Comparison of ENCODE assay signal across 12 cellular contexts in the genomic region with DNA sequence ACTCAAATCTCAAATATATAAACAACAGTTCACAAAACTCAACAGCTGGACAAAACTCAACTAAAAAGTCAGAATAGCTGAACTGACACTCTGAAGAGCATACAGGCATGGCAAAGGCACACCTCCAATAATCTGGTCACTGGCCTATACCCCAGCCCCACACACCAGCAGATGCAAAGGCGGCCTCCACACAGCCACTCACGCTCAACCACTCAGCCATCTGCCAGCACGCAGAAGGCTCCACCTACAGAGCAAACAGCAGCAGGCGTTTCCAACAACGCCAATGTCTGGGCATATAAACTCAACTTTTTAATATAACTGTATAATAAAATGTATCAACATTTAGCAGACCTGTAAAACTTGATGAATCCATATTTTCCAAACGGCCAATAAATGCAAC. TPM values are rescaled to one million over a fixed set of nuclear protein-coding genes. Genes with fewer than 3 reads are reported as not detected.
DNase-seq lines count a peak whose midpoint lies in the region; ATAC-seq and TF ChIP-seq lines count a peak whose summit lies in the region.
"Had no signal": no experiment of that assay in that cellular context is flagged by ENCODE, and none has a peak within 500 bp of the region (broad histone marks: within the 10 kb centered on the region; RNA-seq: fewer than 3 reads in every experiment).

No MANE protein-coding gene starts in this region.

- no peaks in the 10 kb centered on the region for H3K27me3 Mint-ChIP-seq in naive thymus-derived CD4-positive, alpha-beta T cell
- H3K27me3 Mint-ChIP-seq in stimulated activated memory B cell treated with anti-CD40 and anti-IgM and Interleukin-4, amounts not matched to agents 10 μg/mL and 1 μg/mL and 100 μg/mL, for 72 hours, result no peaks in the 10 kb centered on the region

- H3K4me3 ChIP-seq in OCI-LY1 (ENCODE audit: low read depth, low read length, poor library complexity, severe bottlenecking), result peak overlapping the region; percentile 49
- H3K4me3 ChIP-seq in naive thymus-derived CD4-positive, alpha-beta T cell (ENCODE audit: low read length), result no peak overlapping the region
- H3K4me3 ChIP-seq: adrenal gland, prostate gland had no signal

- no peaks in the 10 kb centered on the region for H3K9me3 Mint-ChIP-seq in naive thymus-derived CD4-positive, alpha-beta T cell
- H3K9me3 Mint-ChIP-seq in stimulated activated memory B cell treated with anti-CD40 and anti-IgM and Interleukin-4, amounts not matched to agents 10 μg/mL and 1 μg/mL and 100 μg/mL, for 72 hours, result no peaks in the 10 kb centered on the region

- intact Hi-C loops in naive thymus-derived CD4-positive, alpha-beta T cell (cut with micrococcal nuclease), result loop anchor here in 1 of 2 donors (2.0 kb wide), 1 partner anchor 14 kb away; no protein-coding TSS in a partner anchor

- no peaks in the 10 kb centered on the region for H3K9me2 ChIP-seq in OCI-LY1 (ENCODE audit: low read depth, low read length)

- no peaks in the 10 kb centered on the region for H3K36me3 Mint-ChIP-seq in naive thymus-derived CD4-positive, alpha-beta T cell
- no peaks in the 10 kb centered on the region for H3K36me3 Mint-ChIP-seq in stimulated activated memory B cell treated with anti-CD40 and anti-IgM and Interleukin-4, amounts not matched to agents 10 μg/mL and 1 μg/mL and 100 μg/mL, for 72 hours

- peaks cover 100% of the 10 kb centered on the region for H3K79me2 ChIP-seq in OCI-LY1 (ENCODE audit: insufficient read depth, low read length)

- ATAC-seq in HG02678 (IDR thresholded peaks at IDR 0.05; ENCODE audit: unreplicated experiment) (peak; percentile 27), HG03196 (IDR thresholded peaks at IDR 0.05; ENCODE audit: unreplicated experiment) (no peak)
- ATAC-seq in naive thymus-derived CD4-positive, alpha-beta T cell, result no peak
- no peak for ATAC-seq in stimulated activated memory B cell treated with anti-CD40 and anti-IgM and Interleukin-4, amounts not matched to agents 10 μg/mL and 1 μg/mL and 100 μg/mL, for 72 hours

- H2AFZ ChIP-seq in OCI-LY1 (ENCODE audit: low read length), result no peak overlapping the region

- no peaks in the 10 kb centered on the region for H3K36me3 ChIP-seq in OCI-LY1 (ENCODE audit: insufficient read depth, low read length)
- H3K36me3 ChIP-seq in naive thymus-derived CD4-positive, alpha-beta T cell (ENCODE audit: control insufficient read depth in 2 of 3, insufficient read depth in 3 of 3, low read length in 3 of 3), result no peaks in the 10 kb centered on the region
- H3K36me3 ChIP-seq: adrenal gland, prostate gland had no signal

- H3K27me3 ChIP-seq in OCI-LY1 (ENCODE audit: insufficient read depth, low read length), result no peaks in the 10 kb centered on the region
- no peaks in the 10 kb centered on the region for H3K27me3 ChIP-seq in naive thymus-derived CD4-positive, alpha-beta T cell (ENCODE audit: control insufficient read depth in 2 of 2, insufficient read depth in 2 of 2, low read length in 2 of 2)
- H3K27me3 ChIP-seq: adrenal gland had no signal

- TF ChIP-seq CTCF in OCI-LY1 (IDR thresholded peaks at IDR 0.05; ENCODE audit: low read length), result peak; percentile 39; the same call in 1 of the 2 replicates

- H3F3A ChIP-seq in OCI-LY1 (ENCODE audit: insufficient read depth, low read length), result no peaks in the 10 kb centered on the region; the same call in 1 of the 2 replicates

- peak overlapping the region; percentile 98 for H3K4me2 ChIP-seq in OCI-LY1 (ENCODE audit: low read length)

- peak overlapping the region; percentile 96 for H3K27ac ChIP-seq in OCI-LY1 (ENCODE audit: low read depth, low read length, poor library complexity, severe bottlenecking)
- H3K27ac ChIP-seq in naive thymus-derived CD4-positive, alpha-beta T cell (ENCODE audit: low read depth, low read length), result no peak overlapping the region
- H3K27ac ChIP-seq: adrenal gland, prostate gland had no signal

- peak overlapping the region; percentile 48 for H3K9ac ChIP-seq in OCI-LY1 (ENCODE audit: low read length)

- CTCF ChIA-PET in naive thymus-derived CD4-positive, alpha-beta T cell (lab: Charles Lee), result no interaction called here

- H3K4me3 Mint-ChIP-seq in naive thymus-derived CD4-positive, alpha-beta T cell, result peak overlapping the region in 9 of 10 donors; percentile 39 to 81 (median 69)
- no peak overlapping the region for H3K4me3 Mint-ChIP-seq in stimulated activated memory B cell treated with anti-CD40 and anti-IgM and Interleukin-4, amounts not matched to agents 10 μg/mL and 1 μg/mL and 100 μg/mL, for 72 hours

- H3K4me1 Mint-ChIP-seq in naive thymus-derived CD4-positive, alpha-beta T cell, result peaks cover 78 to 98% (median 95%) of the 10 kb centered on the region in 7 donors
- H3K4me1 Mint-ChIP-seq in stimulated activated memory B cell treated with anti-CD40 and anti-IgM and Interleukin-4, amounts not matched to agents 10 μg/mL and 1 μg/mL and 100 μg/mL, for 72 hours, result peaks cover 92% of the 10 kb centered on the region

- POLR2A ChIA-PET in naive thymus-derived CD4-positive, alpha-beta T cell (lab: Charles Lee), result no interaction called here

- peak overlapping the region in 3 of 9 donors; percentile 37 to 76 (median 76) for H3K27ac Mint-ChIP-seq in naive thymus-derived CD4-positive, alpha-beta T cell
- H3K27ac Mint-ChIP-seq in stimulated activated memory B cell treated with anti-CD40 and anti-IgM and Interleukin-4, amounts not matched to agents 10 μg/mL and 1 μg/mL and 100 μg/mL, for 72 hours, result no peak overlapping the region

- peaks cover 100% of the 10 kb centered on the region for H3K4me1 ChIP-seq in OCI-LY1 (ENCODE audit: insufficient read depth, low read length, severe bottlenecking)
- peaks cover 76 to 78% of the 10 kb centered on the region in 2 donors for H3K4me1 ChIP-seq in naive thymus-derived CD4-positive, alpha-beta T cell (ENCODE audit: control insufficient read depth in 2 of 2, insufficient read depth in 2 of 2, low read length in 2 of 2)
- H3K4me1 ChIP-seq: prostate gland had no signal

- H3K9me3 ChIP-seq in OCI-LY1 (ENCODE audit: low read length), result no peaks in the 10 kb centered on the region
- H3K9me3 ChIP-seq in naive thymus-derived CD4-positive, alpha-beta T cell (ENCODE audit: control insufficient read depth in 2 of 3, low read length in 3 of 3), result no peaks in the 10 kb centered on the region
- H3K9me3 ChIP-seq: adrenal gland, prostate gland had no signal

- no peaks in the 10 kb centered on the region for H4K20me1 ChIP-seq in OCI-LY1 (ENCODE audit: insufficient read depth, low read length)

- DNase-seq in NCI-H446 (lab: John Stamatoyannopoulos, UW) (peak; percentile 6 to 28), NCI-H446 treated with DMSO at 0.1 percent for 48 hours (lab: John Stamatoyannopoulos, UW) (no peak)
- DNase-seq in naive thymus-derived CD4-positive, alpha-beta T cell, result no peak
- DNase-seq in activated CD4-positive, CD25-positive, alpha-beta regulatory T cell treated with anti-CD3 and anti-CD28 coated beads, Interleukin-2, amount 50 U/mL, for 72 hours, result no peak
- DNase-seq: adrenal gland, cortex of kidney, NCI-H526 had no signal

RNA-seq across cellular contexts. Expression of a gene that starts 17.2 kb away (rescaled TPM):
- total RNA-seq in naive thymus-derived CD4-positive, alpha-beta T cell, result 100 to 1,000 TPM; 175 to 261 (median 178) TPM
- polyA plus RNA-seq in naive thymus-derived CD4-positive, alpha-beta T cell, result 1 to 10 TPM; 8.9 to 9.0 TPM

Comparison
In these comparisons a context has a peak if more than half of its experiments do, and no peak if none do; other contexts are left out.
1. DNase-seq: peak in NCI-H446 (2 of 2); none in NCI-H446 treated with DMSO at 0.1 percent for 48 hours (single experiment), naive thymus-derived CD4-positive, alpha-beta T cell (0 of 9) and activated CD4-positive, CD25-positive, alpha-beta regulatory T cell treated with anti-CD3 and anti-CD28 coated beads, Interleukin-2, amount 50 U/mL, for 72 hours (single experiment).